ENCODE assay signal across 37 cellular contexts in genomic region chr12:21699851-21700250, GRCh38.
"Had no signal": no experiment of that assay in that cellular context is flagged by ENCODE, and none has a peak within 500 bp of the region (broad histone marks: within the 10 kb centered on the region; RNA-seq: fewer than 3 reads in every experiment).

No MANE protein-coding gene starts in this region.

- DNase-seq: activated effector memory CD4-positive, alpha-beta T cell treated with anti-CD3 and anti-CD28 coated beads, Interleukin-2, amount 50 U/mL, for 16 hours; activated effector memory CD4-positive, alpha-beta T cell treated with Interleukin-2 at 50 U/mL for 16 hours; activated gamma-delta T cell; activated gamma-delta T cell treated with Interleukin-2 at 50 U/mL for 16 hours; activated naive CD4-positive, alpha-beta T cell; activated naive CD4-positive, alpha-beta T cell treated with anti-CD3 and anti-CD28 coated beads, Interleukin-2, amount 10 ng/mL, durations not matched to agents 7 days and 5 days; activated naive CD4-positive, alpha-beta T cell treated with anti-CD3 and anti-CD28 coated beads, Interleukin-2, amount 50 U/mL, for 16 hours; activated naive CD4-positive, alpha-beta T cell treated with Interleukin-2 at 50 U/mL for 16 hours; activated naive CD8-positive, alpha-beta T cell treated with anti-CD3 and anti-CD28 coated beads for 36 hours; activated naive CD8-positive, alpha-beta T cell treated with anti-CD3 and anti-CD28 coated beads, Interleukin-2, amount 10 ng/mL, durations not matched to agents 7 days and 5 days; activated naive CD8-positive, alpha-beta T cell treated with anti-CD3 and anti-CD28 coated beads, Interleukin-2, amount 50 U/mL, for 24 hours; activated T-cell treated with anti-CD3 and anti-CD28 coated beads, Interleukin-2, amount 50 U/mL, for 1 hour; activated T-cell treated with anti-CD3 and anti-CD28 coated beads, Interleukin-2, amount 50 U/mL, for 24 hours; activated T-cell treated with anti-CD3 and anti-CD28 coated beads, Interleukin-2, amount 50 U/mL, for 4 hours; activated T-cell treated with anti-CD3 and anti-CD28 coated beads, Interleukin-2, amount 50 U/mL, for 48 hours; activated T-cell treated with anti-CD3 and anti-CD28 coated beads, Interleukin-2, amount 50 U/mL, for 72 hours; adrenal gland; amniotic stem cell; amygdala; anterior cingulate cortex; aorta; body of pancreas; brain microvascular endothelial cell; caudate nucleus; central memory CD4-positive, alpha-beta T cell; cerebellar nuclear complex had no signal

- H3K4me1 Mint-ChIP-seq: activated T-helper 17 cell treated with anti-CD3 and anti-CD28 coated beads, Interleukin-2, amount 50 U/mL, for 72 hours had no signal

- H3K27me3 Mint-ChIP-seq: activated naive CD4-positive, alpha-beta T cell treated with anti-CD3 and anti-CD28 coated beads, Interleukin-2, amount 10 ng/mL, durations not matched to agents 7 days and 5 days; activated naive CD4-positive, alpha-beta T cell treated with anti-CD3 and anti-CD28 coated beads, Interleukin-2, amount 50 U/mL, for 24 hours; activated naive CD8-positive, alpha-beta T cell treated with anti-CD3 and anti-CD28 coated beads for 36 hours; activated naive CD8-positive, alpha-beta T cell treated with anti-CD3 and anti-CD28 coated beads, Interleukin-2, amount 10 ng/mL, durations not matched to agents 7 days and 5 days; activated naive CD8-positive, alpha-beta T cell treated with anti-CD3 and anti-CD28 coated beads, Interleukin-2, amount 50 U/mL, for 24 hours; activated T-cell treated with anti-CD3 and anti-CD28 coated beads, Interleukin-2, amount 50 U/mL, for 24 hours; activated T-helper 17 cell treated with anti-CD3 and anti-CD28 coated beads, Interleukin-2, amount 50 U/mL, for 72 hours; brain; central memory CD8-positive, alpha-beta T cell had no signal

- H3K4me3 ChIP-seq: adrenal gland, ascending aorta, body of pancreas, breast epithelium, cardiac muscle cell had no signal

- H3K4me3 Mint-ChIP-seq: activated naive CD4-positive, alpha-beta T cell treated with anti-CD3 and anti-CD28 coated beads, Interleukin-2, amount 10 ng/mL, durations not matched to agents 7 days and 5 days; activated naive CD4-positive, alpha-beta T cell treated with anti-CD3 and anti-CD28 coated beads, Interleukin-2, amount 50 U/mL, for 24 hours; activated naive CD8-positive, alpha-beta T cell; activated naive CD8-positive, alpha-beta T cell treated with anti-CD3 and anti-CD28 coated beads for 36 hours; activated naive CD8-positive, alpha-beta T cell treated with anti-CD3 and anti-CD28 coated beads, Interleukin-2, amount 10 ng/mL, durations not matched to agents 7 days and 5 days; activated naive CD8-positive, alpha-beta T cell treated with anti-CD3 and anti-CD28 coated beads, Interleukin-2, amount 50 U/mL, for 24 hours; activated T-cell treated with anti-CD3 and anti-CD28 coated beads, Interleukin-2, amount 50 U/mL, for 24 hours; activated T-cell treated with anti-CD3 and anti-CD28 coated beads, Interleukin-2, amount 50 U/mL, for 4 hours; activated T-cell treated with anti-CD3 and anti-CD28 coated beads, Interleukin-2, amount 50 U/mL, for 72 hours; activated T-helper 1 cell treated with anti-CD3 and anti-CD28 coated beads, Interleukin-12 subunit alpha, Interleukin-12 subunit beta, Interleukin-2, Interleukin-4 antibody, amounts not matched to agents 30 ng/mL and 10 ng/mL and 1 ng/mL, durations not matched to agents 14 hours and 24 hours and 36 hours; activated T-helper 17 cell treated with anti-CD3 and anti-CD28 coated beads, Interleukin-2, amount 50 U/mL, for 72 hours; brain; central memory CD8-positive, alpha-beta T cell had no signal

- ATAC-seq: activated naive CD4-positive, alpha-beta T cell treated with anti-CD3 and anti-CD28 coated beads, Interleukin-2, amount 50 U/mL, for 72 hours; activated naive CD8-positive, alpha-beta T cell treated with anti-CD3 and anti-CD28 coated beads, Interleukin-2, amount 50 U/mL, for 24 hours; activated T-cell treated with anti-CD3 and anti-CD28 coated beads, Interleukin-2, amount 50 U/mL, for 4 hours; activated T-cell treated with anti-CD3 and anti-CD28 coated beads, Interleukin-2, amount 50 U/mL, for 72 hours; activated T-helper 17 cell treated with anti-CD3 and anti-CD28 coated beads, Interleukin-2, amount 50 U/mL, for 72 hours; body of pancreas had no signal

- H3K36me3 Mint-ChIP-seq: activated naive CD4-positive, alpha-beta T cell treated with anti-CD3 and anti-CD28 coated beads, Interleukin-2, amount 10 ng/mL, durations not matched to agents 7 days and 5 days; activated naive CD4-positive, alpha-beta T cell treated with anti-CD3 and anti-CD28 coated beads, Interleukin-2, amount 50 U/mL, for 24 hours; activated naive CD4-positive, alpha-beta T cell treated with anti-CD3 and anti-CD28 coated beads, Interleukin-2, amount 50 U/mL, for 72 hours; activated naive CD8-positive, alpha-beta T cell; activated naive CD8-positive, alpha-beta T cell treated with anti-CD3 and anti-CD28 coated beads for 36 hours; activated naive CD8-positive, alpha-beta T cell treated with anti-CD3 and anti-CD28 coated beads, Interleukin-2, amount 10 ng/mL, durations not matched to agents 7 days and 5 days; brain had no signal

- H3K27ac Mint-ChIP-seq: activated naive CD4-positive, alpha-beta T cell treated with anti-CD3 and anti-CD28 coated beads, Interleukin-2, amount 10 ng/mL, durations not matched to agents 7 days and 5 days; activated naive CD4-positive, alpha-beta T cell treated with anti-CD3 and anti-CD28 coated beads, Interleukin-2, amount 50 U/mL, for 24 hours; activated naive CD4-positive, alpha-beta T cell treated with anti-CD3 and anti-CD28 coated beads, Interleukin-2, amount 50 U/mL, for 72 hours; activated naive CD8-positive, alpha-beta T cell; activated naive CD8-positive, alpha-beta T cell treated with anti-CD3 and anti-CD28 coated beads for 36 hours; activated naive CD8-positive, alpha-beta T cell treated with anti-CD3 and anti-CD28 coated beads, Interleukin-2, amount 10 ng/mL, durations not matched to agents 7 days and 5 days; activated naive CD8-positive, alpha-beta T cell treated with anti-CD3 and anti-CD28 coated beads, Interleukin-2, amount 50 U/mL, for 24 hours; activated T-cell treated with anti-CD3 and anti-CD28 coated beads, Interleukin-2, amount 50 U/mL, for 24 hours; activated T-cell treated with anti-CD3 and anti-CD28 coated beads, Interleukin-2, amount 50 U/mL, for 72 hours; activated T-helper 1 cell treated with anti-CD3 and anti-CD28 coated beads, Interleukin-12 subunit alpha, Interleukin-12 subunit beta, Interleukin-2, Interleukin-4 antibody, amounts not matched to agents 30 ng/mL and 10 ng/mL and 1 ng/mL, durations not matched to agents 14 hours and 24 hours and 36 hours; activated T-helper 17 cell treated with anti-CD3 and anti-CD28 coated beads, Interleukin-2, amount 50 U/mL, for 72 hours; activated T-helper 2 cell treated with anti-CD3 and anti-CD28 coated beads, Interferon-gamma antibody, Interleukin-2, Interleukin-4, amounts not matched to agents 10 μg/mL and 5 μg/mL and 100 μg/mL, durations not matched to agents 14 hours and 24 hours and 36 hours; brain had no signal

- H3K9me3 Mint-ChIP-seq: activated naive CD4-positive, alpha-beta T cell treated with anti-CD3 and anti-CD28 coated beads, Interleukin-2, amount 10 ng/mL, durations not matched to agents 7 days and 5 days; activated naive CD4-positive, alpha-beta T cell treated with anti-CD3 and anti-CD28 coated beads, Interleukin-2, amount 50 U/mL, for 24 hours; activated naive CD4-positive, alpha-beta T cell treated with anti-CD3 and anti-CD28 coated beads, Interleukin-2, amount 50 U/mL, for 72 hours; activated naive CD8-positive, alpha-beta T cell treated with anti-CD3 and anti-CD28 coated beads for 36 hours; activated naive CD8-positive, alpha-beta T cell treated with anti-CD3 and anti-CD28 coated beads, Interleukin-2, amount 10 ng/mL, durations not matched to agents 7 days and 5 days; activated naive CD8-positive, alpha-beta T cell treated with anti-CD3 and anti-CD28 coated beads, Interleukin-2, amount 50 U/mL, for 24 hours; activated T-cell treated with anti-CD3 and anti-CD28 coated beads, Interleukin-2, amount 50 U/mL, for 24 hours; activated T-cell treated with anti-CD3 and anti-CD28 coated beads, Interleukin-2, amount 50 U/mL, for 4 hours; activated T-cell treated with anti-CD3 and anti-CD28 coated beads, Interleukin-2, amount 50 U/mL, for 72 hours; activated T-helper 1 cell treated with anti-CD3 and anti-CD28 coated beads, Interleukin-12 subunit alpha, Interleukin-12 subunit beta, Interleukin-2, Interleukin-4 antibody, amounts not matched to agents 30 ng/mL and 10 ng/mL and 1 ng/mL, durations not matched to agents 14 hours and 24 hours and 36 hours; activated T-helper 17 cell treated with anti-CD3 and anti-CD28 coated beads, Interleukin-2, amount 50 U/mL, for 72 hours; activated T-helper 2 cell treated with anti-CD3 and anti-CD28 coated beads, Interferon-gamma antibody, Interleukin-2, Interleukin-4, amounts not matched to agents 10 μg/mL and 5 μg/mL and 100 μg/mL, durations not matched to agents 14 hours and 24 hours and 36 hours; brain; central memory CD8-positive, alpha-beta T cell had no signal
